In genomic region chr7:128868624-128869137, GRCh38 we compare ENCODE assay signal across 8 cellular contexts. TPM values are rescaled to one million over a fixed set of nuclear protein-coding genes. Genes with fewer than 3 reads are reported as not detected.
DNase-seq lines count a peak whose midpoint lies in the region; TF ChIP-seq lines count a peak whose summit lies in the region.

No MANE protein-coding gene starts in this region.

- H3K4me1 ChIP-seq in OCI-LY3 (ENCODE audit: low read length) (peaks cover 6% of the 10 kb centered on the region), endodermal cell (ENCODE audit: control insufficient read depth, insufficient read depth, low read length) (no peaks in the 10 kb centered on the region)

- peak overlapping the region; percentile 78 for H3K4me3 ChIP-seq in OCI-LY3 (ENCODE audit: low read length)
- peak overlapping the region; percentile 80 for H3K4me3 ChIP-seq in endodermal cell (ENCODE audit: low read length)
- H3K4me3 ChIP-seq in neural cell (ENCODE audit: low read length) = peak overlapping the region; percentile 67

- H3K36me3 Mint-ChIP-seq in CD14-positive monocyte (peaks cover 42% of the 10 kb centered on the region in 2 donors), endodermal cell (ENCODE audit: low read depth) (peaks cover 22% of the 10 kb centered on the region)

- intact Hi-C loops in CD14-positive monocyte (cut with micrococcal nuclease) = loop anchor here in 1 of 2 donors (10.0 kb wide), 1 partner anchor 124 kb away; no protein-coding TSS in a partner anchor

- TF ChIP-seq EP300 in neural cell (conservative IDR thresholded peaks at IDR 0.05; ENCODE audit: poor library complexity, severe bottlenecking) = no peak

- H3K9me3 ChIP-seq in OCI-LY3 (ENCODE audit: insufficient read depth, low read length) = no peaks in the 10 kb centered on the region
- no peaks in the 10 kb centered on the region for H3K9me3 ChIP-seq in endodermal cell (ENCODE audit: control insufficient read depth, low read length)
- no peaks in the 10 kb centered on the region for H3K9me3 ChIP-seq in neural cell (ENCODE audit: low read length)

- peaks cover 0 to 5% (median 2%) of the 10 kb centered on the region in 7 donors for H3K9me3 Mint-ChIP-seq in CD14-positive monocyte
- no peaks in the 10 kb centered on the region for H3K9me3 Mint-ChIP-seq in endodermal cell

- H3K27ac ChIP-seq in OCI-LY3 (ENCODE audit: low read length) = no peak overlapping the region
- no peak overlapping the region for H3K27ac ChIP-seq in endodermal cell (ENCODE audit: low read depth, low read length)
- H3K27ac ChIP-seq in neural cell (ENCODE audit: low read length) = no peak overlapping the region

- H3K79me2 ChIP-seq in OCI-LY3 (ENCODE audit: low read length) = peaks cover 20% of the 10 kb centered on the region
- H3K79me2 ChIP-seq in neural cell (replicated peaks; ENCODE audit: insufficient read depth, low read length) = peaks cover 9% of the 10 kb centered on the region

- H3K27ac Mint-ChIP-seq in CD14-positive monocyte (peak overlapping the region in 1 of 7 donors; percentile 50), endodermal cell (no peak overlapping the region)

- no peak for TF ChIP-seq RAD21 in neural cell (conservative IDR thresholded peaks at IDR 0.05)

- H3K9ac ChIP-seq in OCI-LY3 (ENCODE audit: low read length) (peak overlapping the region; percentile 45; the same call in 1 of the 2 replicates), endodermal cell (ENCODE audit: extremely low read depth, low read length, poor library complexity, severe bottlenecking) (no peak overlapping the region), neural cell (ENCODE audit: low read length) (no peak overlapping the region)

- WGBS in endodermal cell (ENCODE audit: insufficient coverage in 1 of 2, insufficient read length in 1 of 2), 2 experiments = 43 to 82% methylated on average over 7 to 13 of the region's 13 CpGs

- no peak for DNase-seq in CD14-positive monocyte (ENCODE audit: low spot score)
- peak; percentile 54 for DNase-seq in endodermal cell
- no peak for DNase-seq in cerebellar cortex (ENCODE audit: low spot score)
- no peak for DNase-seq in HK-2 (ENCODE audit: unreplicated experiment)
- DNase-seq in activated effector memory CD4-positive, alpha-beta T cell treated with anti-CD3 and anti-CD28 coated beads, Interleukin-2, amount 50 U/mL, for 16 hours = no peak
- DNase-seq in ACHN = no peak

- H3K4me1 Mint-ChIP-seq in CD14-positive monocyte (peaks cover 26% of the 10 kb centered on the region), endodermal cell (peaks cover 17% of the 10 kb centered on the region)

- peaks cover 22% of the 10 kb centered on the region for H3K36me3 ChIP-seq in OCI-LY3 (replicated peaks; ENCODE audit: low read depth, low read length)
- H3K36me3 ChIP-seq in endodermal cell (ENCODE audit: control insufficient read depth, insufficient read depth, low read length) = peaks cover 18% of the 10 kb centered on the region
- no peaks in the 10 kb centered on the region for H3K36me3 ChIP-seq in neural cell (ENCODE audit: insufficient read depth, low read length)

- H3K4me2 ChIP-seq in OCI-LY3 (ENCODE audit: low read length) (peak overlapping the region; percentile 93), neural cell (ENCODE audit: low read length) (no peak overlapping the region)

- TF ChIP-seq CTCF in CD14-positive monocyte (IDR thresholded peaks at IDR 0.05) (no peak), OCI-LY3 (IDR thresholded peaks at IDR 0.05; ENCODE audit: low read depth, low read length) (no peak), endodermal cell (conservative IDR thresholded peaks at IDR 0.05) (no peak), neural cell (IDR thresholded peaks at IDR 0.05; ENCODE audit: poor library complexity, severe bottlenecking) (no peak)

- in situ Hi-C loops in ACHN (cut with HindIII; ENCODE audit: low pct_ligation_motif_present, low pct_unique_long_range_greater_than_20kb, low sequenced_read_pairs) = no loop called here

- H3K27me3 ChIP-seq in OCI-LY3 (ENCODE audit: low read depth, low read length) = no peaks in the 10 kb centered on the region
- peaks cover 33% of the 10 kb centered on the region for H3K27me3 ChIP-seq in endodermal cell (ENCODE audit: control insufficient read depth, insufficient read depth, low read length, poor library complexity, severe bottlenecking)
- H3K27me3 ChIP-seq in neural cell (ENCODE audit: insufficient read depth, low read depth, low read length) = peaks cover 27% of the 10 kb centered on the region

- H3K9me2 ChIP-seq in neural cell (ENCODE audit: insufficient read depth, low read length) = no peaks in the 10 kb centered on the region

- H3F3A ChIP-seq in neural cell (ENCODE audit: insufficient read depth, low read length, poor library complexity, severe bottlenecking) = no peaks in the 10 kb centered on the region

- H3K27me3 Mint-ChIP-seq in CD14-positive monocyte (ENCODE audit: low read depth in 3 of 3) (peaks cover 19 to 41% (median 36%) of the 10 kb centered on the region in 3 donors), endodermal cell (ENCODE audit: insufficient read depth) (peaks cover 49% of the 10 kb centered on the region)

- no peak overlapping the region for H2AFZ ChIP-seq in OCI-LY3 (ENCODE audit: low read depth, low read length)
- H2AFZ ChIP-seq in neural cell (ENCODE audit: low read depth, low read length) = no peak overlapping the region

- H4K20me1 ChIP-seq in OCI-LY3 (ENCODE audit: insufficient read depth, low read length) (peaks cover 6% of the 10 kb centered on the region; the same call in 1 of the 2 replicates), neural cell (ENCODE audit: insufficient read depth) (no peaks in the 10 kb centered on the region)

- H3K4me3 Mint-ChIP-seq in CD14-positive monocyte (peak overlapping the region; percentile 62 to 82), endodermal cell (peak overlapping the region; percentile 51)

TF ChIP-seq in neural cell, 6 proteins besides CTCF, POLR2A, EP300 and RAD21:
- TF ChIP-seq EZH2 (IDR thresholded peaks at IDR 0.05; ENCODE audit: borderline replicate concordance, insufficient read depth, low read length, poor library complexity, severe bottlenecking) = no peak
- TF ChIP-seq SMC3 (conservative IDR thresholded peaks at IDR 0.05; ENCODE audit: poor library complexity) = no peak
- no peak for TF ChIP-seq MXI1 (conservative IDR thresholded peaks at IDR 0.05; ENCODE audit: poor library complexity, severe bottlenecking)
- TF ChIP-seq REST (IDR thresholded peaks at IDR 0.05; ENCODE audit: borderline replicate concordance) = no peak
- TF ChIP-seq POLR2AphosphoS5 (IDR thresholded peaks at IDR 0.05) = no peak

RNA-seq across cellular contexts. Expression of gene ATP6V1F, which starts 6.0 kb away (rescaled TPM):
- 100 to 1,000 TPM; 511 to 593 TPM for polyA plus RNA-seq in CD14-positive monocyte
- total RNA-seq in endodermal cell = 100 to 1,000 TPM; 122 to 157 TPM
- polyA plus RNA-seq in endodermal cell (2013, experiment 1 of 2) = 128 TPM
- 128 TPM for polyA plus RNA-seq in endodermal cell (2013, experiment 2 of 2)
- polyA plus RNA-seq in neural cell = 228 and 246 TPM in 2 replicates
- 80.1 and 87.6 TPM in 2 replicates for polyA minus RNA-seq in neural cell

RNA-seq across cellular contexts. Expression of gene FLNC, which starts 38.5 kb away (rescaled TPM):
- polyA plus RNA-seq in CD14-positive monocyte = not detected
- total RNA-seq in endodermal cell = 10 to 100 TPM in 1 of 2 donors, 1 to 10 TPM in 1; 6.6 to 11.5 TPM
- polyA plus RNA-seq in endodermal cell (2013, experiment 1 of 2) = 25.3 TPM
- 28.7 TPM for polyA plus RNA-seq in endodermal cell (2013, experiment 2 of 2)
- polyA plus RNA-seq in neural cell = 0.36 and 0.60 TPM in 2 replicates
- 0.46 and 0.49 TPM in 2 replicates for polyA minus RNA-seq in neural cell

RNA-seq across cellular contexts. Expression of gene KCP, which starts 41.8 kb away (rescaled TPM):
- polyA plus RNA-seq in CD14-positive monocyte = under 1 TPM in 1 of 2 donors, not detected in 1; 0.11 TPM
- total RNA-seq in endodermal cell = 10 to 100 TPM; 21.1 to 33.3 TPM
- 8.3 TPM for polyA plus RNA-seq in endodermal cell (2013, experiment 1 of 2)
- polyA plus RNA-seq in endodermal cell (2013, experiment 2 of 2) = 6.5 TPM
- 0.31 and 0.54 TPM in 2 replicates for polyA plus RNA-seq in neural cell
- not detected in 2 replicates for polyA minus RNA-seq in neural cell
